In the genomic region with DNA sequence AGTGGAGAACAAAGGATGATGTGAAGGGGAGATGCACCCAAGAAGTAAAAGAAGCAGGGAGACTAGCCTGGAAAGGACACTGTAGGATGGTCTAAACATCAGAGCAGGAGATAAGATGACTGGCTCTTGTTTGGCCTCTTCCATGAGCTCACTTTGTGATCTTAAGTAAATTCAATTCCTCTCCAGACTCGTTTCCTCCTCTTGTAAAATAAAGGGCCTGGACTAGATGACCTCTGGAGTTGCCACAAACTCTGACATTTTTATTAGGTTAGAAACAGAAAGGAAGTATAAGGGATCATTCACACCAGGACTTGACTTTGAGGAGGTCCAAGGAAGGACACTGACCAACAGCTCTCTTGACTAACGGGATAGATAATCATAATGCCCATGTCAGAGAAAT, we compare ENCODE assay signal across 31 cellular contexts.
"Had no signal": no experiment of that assay in that cellular context is flagged by ENCODE, and none has a peak within 500 bp of the region (broad histone marks: within the 10 kb centered on the region; RNA-seq: fewer than 3 reads in every experiment).

No MANE protein-coding gene starts in this region.

- H3K27ac Mint-ChIP-seq: activated CD4-positive, alpha-beta T cell treated with anti-CD3 and anti-CD28 coated beads, Interleukin-2, amount 10 ng/mL, durations not matched to agents 24 days and 14 days; activated CD8-positive, alpha-beta T cell treated with anti-CD3 and anti-CD28 coated beads for 36 hours; activated naive CD8-positive, alpha-beta T cell treated with anti-CD3 and anti-CD28 coated beads for 36 hours; activated T-cell treated with anti-CD3 and anti-CD28 coated beads, Interleukin-2, amount 50 U/mL, for 72 hours; activated T-helper 17 cell treated with anti-CD3 and anti-CD28 coated beads, Interleukin-2, amount 50 U/mL, for 72 hours had no signal

- H3K4me1 Mint-ChIP-seq: activated T-helper 17 cell treated with anti-CD3 and anti-CD28 coated beads, Interleukin-2, amount 50 U/mL, for 72 hours had no signal

- H3K4me3 Mint-ChIP-seq: activated CD4-positive, alpha-beta T cell treated with anti-CD3 and anti-CD28 coated beads, Interleukin-2, amount 10 ng/mL, durations not matched to agents 24 days and 14 days; activated CD8-positive, alpha-beta T cell treated with anti-CD3 and anti-CD28 coated beads for 36 hours; activated naive CD8-positive, alpha-beta T cell treated with anti-CD3 and anti-CD28 coated beads for 36 hours; activated T-cell treated with anti-CD3 and anti-CD28 coated beads, Interleukin-2, amount 50 U/mL, for 72 hours; activated T-helper 17 cell treated with anti-CD3 and anti-CD28 coated beads, Interleukin-2, amount 50 U/mL, for 72 hours had no signal

- H3K27me3 ChIP-seq: brain microvascular endothelial cell had no signal

- DNase-seq: activated CD4-positive, alpha-beta T cell treated with anti-CD3 and anti-CD28 coated beads, Interleukin-2, amount 10 ng/mL, durations not matched to agents 24 days and 14 days; activated CD4-positive, alpha-beta T cell treated with anti-CD3 and anti-CD28 coated beads, Interleukin-2, amount 50 U/mL, for 4 hours; activated CD8-positive, alpha-beta T cell treated with anti-CD3 and anti-CD28 coated beads for 36 hours; activated effector memory CD4-positive, alpha-beta T cell treated with anti-CD3 and anti-CD28 coated beads, Interleukin-2, amount 50 U/mL, for 16 hours; activated naive CD4-positive, alpha-beta T cell; activated naive CD4-positive, alpha-beta T cell treated with anti-CD3 and anti-CD28 coated beads, Interleukin-2, amount 50 U/mL, for 16 hours; activated naive CD8-positive, alpha-beta T cell treated with anti-CD3 and anti-CD28 coated beads for 36 hours; activated T-cell treated with anti-CD3 and anti-CD28 coated beads, Interleukin-2, amount 50 U/mL, for 1 hour; activated T-cell treated with anti-CD3 and anti-CD28 coated beads, Interleukin-2, amount 50 U/mL, for 72 hours; amniotic stem cell; aorta; brain microvascular endothelial cell; central memory CD4-positive, alpha-beta T cell; Karpas-422; MM.1S; NCI-H1092 treated with DMSO at 0.1 percent for 48 hours; NCI-H1417; NCI-H146; NCI-H187; NCI-H2029 treated with DMSO at 0.1 percent for 48 hours; NCI-H2107; NCI-H2171; NCI-H510A; NCI-H526; NCI-H748 treated with DMSO at 0.1 percent for 48 hours; Right ventricle myocardium superior; SW 1271; T-helper 1 cell; T-helper 2 cell; T1000 had no signal

- H3K27me3 Mint-ChIP-seq: activated CD4-positive, alpha-beta T cell treated with anti-CD3 and anti-CD28 coated beads, Interleukin-2, amount 10 ng/mL, durations not matched to agents 24 days and 14 days; activated CD8-positive, alpha-beta T cell treated with anti-CD3 and anti-CD28 coated beads for 36 hours; activated naive CD8-positive, alpha-beta T cell treated with anti-CD3 and anti-CD28 coated beads for 36 hours; activated T-helper 17 cell treated with anti-CD3 and anti-CD28 coated beads, Interleukin-2, amount 50 U/mL, for 72 hours had no signal

- H3K9me3 Mint-ChIP-seq: activated CD4-positive, alpha-beta T cell treated with anti-CD3 and anti-CD28 coated beads, Interleukin-2, amount 10 ng/mL, durations not matched to agents 24 days and 14 days; activated CD8-positive, alpha-beta T cell treated with anti-CD3 and anti-CD28 coated beads for 36 hours; activated naive CD8-positive, alpha-beta T cell treated with anti-CD3 and anti-CD28 coated beads for 36 hours; activated T-cell treated with anti-CD3 and anti-CD28 coated beads, Interleukin-2, amount 50 U/mL, for 72 hours; activated T-helper 17 cell treated with anti-CD3 and anti-CD28 coated beads, Interleukin-2, amount 50 U/mL, for 72 hours had no signal

- ATAC-seq: activated CD8-positive, alpha-beta T cell treated with anti-CD3 and anti-CD28 coated beads for 36 hours; activated T-cell treated with anti-CD3 and anti-CD28 coated beads, Interleukin-2, amount 50 U/mL, for 72 hours; activated T-helper 17 cell treated with anti-CD3 and anti-CD28 coated beads, Interleukin-2, amount 50 U/mL, for 72 hours had no signal
